26 cellular contexts compared by ENCODE assay signal in the genomic region with DNA sequence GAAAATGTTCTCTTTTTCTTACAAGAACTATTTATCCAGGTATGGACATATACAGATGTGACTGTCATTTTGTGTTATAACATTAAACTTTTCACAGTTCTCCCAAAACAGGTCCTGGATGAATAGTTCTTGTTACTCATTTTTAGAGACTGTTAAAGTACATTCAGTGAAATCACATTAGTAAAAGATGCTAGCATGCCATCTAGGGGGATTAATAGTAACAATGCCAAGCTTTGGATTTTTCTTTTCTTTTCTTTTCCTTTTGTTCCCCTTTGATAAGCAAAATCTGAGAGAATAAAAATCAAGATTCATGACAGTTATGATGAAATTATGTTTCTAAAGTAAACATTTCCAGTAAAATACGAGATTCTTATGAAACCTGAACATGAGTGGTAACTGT. TPM values are rescaled to one million over a fixed set of nuclear protein-coding genes. Genes with fewer than 3 reads are reported as not detected.
DNase-seq lines count a peak whose midpoint lies in the region; ATAC-seq, FAIRE-seq and TF ChIP-seq lines count a peak whose summit lies in the region.
"Had no signal": no experiment of that assay in that cellular context is flagged by ENCODE, and none has a peak within 500 bp of the region (broad histone marks: within the 10 kb centered on the region; RNA-seq: fewer than 3 reads in every experiment).

No MANE protein-coding gene starts in this region.

- no peak overlapping the region for H3K4me3 ChIP-seq in hepatocyte
- H3K4me3 ChIP-seq: cardiac muscle cell, prostate gland, SJSA1 had no signal

- H4K20me1 ChIP-seq in hepatocyte (ENCODE audit: insufficient read depth, poor library complexity, severe bottlenecking): no peaks in the 10 kb centered on the region

- no peaks in the 10 kb centered on the region for H3K36me3 ChIP-seq in hepatocyte (replicated peaks; ENCODE audit: insufficient read depth, low read depth)
- H3K36me3 ChIP-seq: cardiac muscle cell, prostate gland, SJSA1, tibial nerve had no signal

- no peak overlapping the region for H2AFZ ChIP-seq in hepatocyte

- no peak overlapping the region for H3K27ac Mint-ChIP-seq in activated CD4-positive, alpha-beta T cell treated with anti-CD3 and anti-CD28 coated beads for 36 hours
- H3K27ac Mint-ChIP-seq: dendritic cell treated with granulocyte-macrophage colony-stimulating factor and Interleukin-4, amounts not matched to agents 40 ng/mL and 50 ng/mL, for 4 days; T-helper 2 cell treated with Interferon-gamma antibody and Interleukin-4, amounts not matched to agents 5 μg/mL and 100 μg/mL, for 36 hours had no signal

- no peak for DNase-seq in activated CD4-positive, alpha-beta T cell treated with anti-CD3 and anti-CD28 coated beads for 36 hours
- DNase-seq in activated CD4-positive, alpha-beta T cell treated with anti-CD3 and anti-CD28 coated beads, Interleukin-2, amount 50 U/mL, for 48 hours: no peak
- DNase-seq in D721Med (ENCODE audit: insufficient read length, low spot score) (no peak), hepatocyte (ENCODE audit: low spot score) (no peak), GM10266 (ENCODE audit: extremely low spot score) (no peak)
- DNase-seq: 8988T; activated CD8-positive, alpha-beta memory T cell treated with anti-CD3 and anti-CD28 coated beads, Interleukin-2, amount 50 U/mL, for 4 hours; activated effector memory CD4-positive, alpha-beta T cell treated with anti-CD3 and anti-CD28 coated beads, Interleukin-2, amount 50 U/mL, for 16 hours; GDM1; glutamatergic neuron; Kasumi-1; NCI-H1048; NCI-H1694 treated with DMSO at 0.1 percent for 48 hours; NCI-H526; stimulated activated CD8-positive, alpha-beta memory T cell treated with anti-CD3 and anti-CD28 coated beads, Interleukin-4, amount 100 ng/mL, for 48 hours had no signal

- H3K9me3 ChIP-seq in hepatocyte (ENCODE audit: low read depth): no peaks in the 10 kb centered on the region
- H3K9me3 ChIP-seq: prostate gland, SJSA1, tibial nerve had no signal

- no peaks in the 10 kb centered on the region for H3K27me3 ChIP-seq in hepatocyte
- H3K27me3 ChIP-seq: cardiac muscle cell, tibial nerve had no signal

- no peak for ATAC-seq in activated CD4-positive, alpha-beta T cell treated with anti-CD3 and anti-CD28 coated beads for 36 hours
- ATAC-seq in SK-N-SH treated with all-trans-retinoic acid at 6 μM for 48 hours (peak; percentile 57), GM18861 (IDR thresholded peaks at IDR 0.05; ENCODE audit: unreplicated experiment) (no peak), HG02588 (IDR thresholded peaks at IDR 0.05; ENCODE audit: unreplicated experiment) (no peak)

- H3K4me1 Mint-ChIP-seq in activated CD4-positive, alpha-beta T cell treated with anti-CD3 and anti-CD28 coated beads for 36 hours: peaks cover 55% of the 10 kb centered on the region

- no peak overlapping the region for H3K27ac ChIP-seq in hepatocyte
- H3K27ac ChIP-seq: cardiac muscle cell, prostate gland, SJSA1, tibial nerve had no signal

- no peaks in the 10 kb centered on the region for H3K4me1 ChIP-seq in hepatocyte (ENCODE audit: insufficient read depth)
- H3K4me1 ChIP-seq: prostate gland, SJSA1 had no signal

- peak; percentile 71 for FAIRE-seq in D721Med (lab: Jason Lieb, UNC)

- POLR2A ChIA-PET in activated CD4-positive, alpha-beta T cell treated with anti-CD3 and anti-CD28 coated beads for 36 hours (lab: Charles Lee): interaction anchor here (0.7 kb wide), 1 partner anchor 14 kb away, joined by 3 read pairs; no protein-coding TSS in a partner anchor

- no peaks in the 10 kb centered on the region for H3K27me3 Mint-ChIP-seq in activated CD4-positive, alpha-beta T cell treated with anti-CD3 and anti-CD28 coated beads for 36 hours
- H3K27me3 Mint-ChIP-seq: dendritic cell treated with granulocyte-macrophage colony-stimulating factor and Interleukin-4, amounts not matched to agents 40 ng/mL and 50 ng/mL, for 4 days had no signal

- WGBS in hepatocyte (ENCODE audit: low lambda C conversion rate, missing lambda C conversion rate): 40% methylated on average over 1 of the region's 1 CpG

- no peaks in the 10 kb centered on the region for H3K9me3 Mint-ChIP-seq in activated CD4-positive, alpha-beta T cell treated with anti-CD3 and anti-CD28 coated beads for 36 hours (ENCODE audit: low read depth)
- H3K9me3 Mint-ChIP-seq: dendritic cell treated with granulocyte-macrophage colony-stimulating factor and Interleukin-4, amounts not matched to agents 40 ng/mL and 50 ng/mL, for 4 days; T-helper 2 cell treated with Interferon-gamma antibody and Interleukin-4, amounts not matched to agents 5 μg/mL and 100 μg/mL, for 36 hours had no signal

- CTCF ChIA-PET in activated CD4-positive, alpha-beta T cell treated with anti-CD3 and anti-CD28 coated beads for 36 hours (lab: Charles Lee): interaction anchor here (1.1 to 1.9 kb wide), 3 partner anchors 11 to 20 kb away, joined by 3 to 7 read pairs (median 6); no protein-coding TSS in a partner anchor

- H3K36me3 Mint-ChIP-seq in activated CD4-positive, alpha-beta T cell treated with anti-CD3 and anti-CD28 coated beads for 36 hours (ENCODE audit: low read depth): peaks cover 3% of the 10 kb centered on the region

- TF ChIP-seq CTCF in D721Med (IDR thresholded peaks at IDR 0.05; ENCODE audit: insufficient read depth, missing control alignments) (peak; percentile 14), hepatocyte (IDR thresholded peaks at IDR 0.05; ENCODE audit: poor library complexity) (peak; percentile 5), GM10266 (IDR thresholded peaks at IDR 0.05; ENCODE audit: control insufficient read depth, insufficient read depth, low read depth, missing control alignments) (no peak)

- no peak overlapping the region for H3K4me2 ChIP-seq in hepatocyte

- peak overlapping the region; percentile 2 for H3K4me3 Mint-ChIP-seq in activated CD4-positive, alpha-beta T cell treated with anti-CD3 and anti-CD28 coated beads for 36 hours
- H3K4me3 Mint-ChIP-seq: dendritic cell treated with granulocyte-macrophage colony-stimulating factor and Interleukin-4, amounts not matched to agents 40 ng/mL and 50 ng/mL, for 4 days; T-helper 2 cell treated with Interferon-gamma antibody and Interleukin-4, amounts not matched to agents 5 μg/mL and 100 μg/mL, for 36 hours had no signal

- H3K79me2 ChIP-seq in hepatocyte: no peaks in the 10 kb centered on the region

- intact Hi-C loops in activated CD4-positive, alpha-beta T cell treated with anti-CD3 and anti-CD28 coated beads for 36 hours (cut with DNase I, micrococcal nuclease): no loop called here

- no peaks in the 10 kb centered on the region for H3K9me2 ChIP-seq in hepatocyte (replicated peaks; ENCODE audit: insufficient read depth)

TF ChIP-seq in SK-N-SH treated with all-trans-retinoic acid at 6 μM for 48 hours, 23 proteins besides CTCF, POLR2A, EP300 and RAD21:
- TF ChIP-seq, protein P1, sequence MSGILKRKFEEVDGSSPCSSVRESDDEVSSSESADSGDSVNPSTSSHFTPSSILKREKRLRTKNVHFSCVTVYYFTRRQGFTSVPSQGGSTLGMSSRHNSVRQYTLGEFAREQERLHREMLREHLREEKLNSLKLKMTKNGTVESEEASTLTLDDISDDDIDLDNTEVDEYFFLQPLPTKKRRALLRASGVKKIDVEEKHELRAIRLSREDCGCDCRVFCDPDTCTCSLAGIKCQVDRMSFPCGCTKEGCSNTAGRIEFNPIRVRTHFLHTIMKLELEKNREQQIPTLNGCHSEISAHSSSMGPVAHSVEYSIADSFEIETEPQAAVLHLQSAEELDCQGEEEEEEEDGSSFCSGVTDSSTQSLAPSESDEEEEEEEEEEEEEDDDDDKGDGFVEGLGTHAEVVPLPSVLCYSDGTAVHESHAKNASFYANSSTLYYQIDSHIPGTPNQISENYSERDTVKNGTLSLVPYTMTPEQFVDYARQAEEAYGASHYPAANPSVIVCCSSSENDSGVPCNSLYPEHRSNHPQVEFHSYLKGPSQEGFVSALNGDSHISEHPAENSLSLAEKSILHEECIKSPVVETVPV (CRISPR knock-in tag; IDR thresholded peaks at IDR 0.05): no peak
- TF ChIP-seq ISL1 (CRISPR knock-in tag; IDR thresholded peaks at IDR 0.05): no peak
- TF ChIP-seq TOX (CRISPR knock-in tag; IDR thresholded peaks at IDR 0.05; ENCODE audit: borderline replicate concordance): 0 out of 2 replicates have a peak, but pooled peaks have one; percentile 13
- no peak for TF ChIP-seq PPARA (CRISPR knock-in tag; IDR thresholded peaks at IDR 0.05; ENCODE audit: borderline replicate concordance)
- no peak for TF ChIP-seq BACH2 (CRISPR knock-in tag; IDR thresholded peaks at IDR 0.05; ENCODE audit: borderline replicate concordance)
- no peak for TF ChIP-seq ZNF8 (CRISPR knock-in tag; IDR thresholded peaks at IDR 0.05)

RNA-seq across cellular contexts. Expression of a gene that starts 1.4 kb away (rescaled TPM):
- total RNA-seq in activated CD4-positive, alpha-beta T cell treated with anti-CD3 and anti-CD28 coated beads for 36 hours: 1 to 10 TPM; 7.0 to 8.5 TPM
- total RNA-seq in hepatocyte: 2.0 and 2.1 TPM in 2 replicates
- polyA plus RNA-seq in hepatocyte: 1.1 and 3.9 TPM in 2 replicates
- total RNA-seq: cardiac muscle cell, fibroblast of lung, RPMI7951, SJSA1 had no signal
- polyA plus RNA-seq: cardiac muscle cell had no signal
